ENCODE assay signal across 14 cellular contexts in genomic region chr6:44627879-44628271, GRCh38.
"Had no signal": no experiment of that assay in that cellular context is flagged by ENCODE, and none has a peak within 500 bp of the region (broad histone marks: within the 10 kb centered on the region; RNA-seq: fewer than 3 reads in every experiment).

No MANE protein-coding gene starts in this region.

- H3K4me1 ChIP-seq: gastrocnemius medialis, pancreas had no signal

- H3K27ac Mint-ChIP-seq: progenitor cell of endocrine pancreas, type B pancreatic cell had no signal

- ATAC-seq: gastrocnemius medialis had no signal

- H3K27ac ChIP-seq: gastrocnemius medialis, heart right ventricle, pancreas had no signal

- H3K27me3 ChIP-seq: pancreas had no signal

- DNase-seq: cortex of kidney; effector memory CD4-positive, alpha-beta T cell; heart right ventricle; kidney glomerular epithelial cell; naive thymus-derived CD4-positive, alpha-beta T cell; occipital lobe; stimulated activated CD4-positive, alpha-beta T cell treated with anti-CD3 and anti-CD28 coated beads, Interleukin-2, amount 100 ng/mL, for 48 hours; stimulated activated naive CD4-positive, alpha-beta T cell treated with Interleukin-2 at 50 U/mL for 16 hours had no signal

- H3K9me3 Mint-ChIP-seq: naive thymus-derived CD4-positive, alpha-beta T cell; neural crest cell; type B pancreatic cell had no signal

- H3K9me3 ChIP-seq: gastrocnemius medialis, heart right ventricle, pancreas had no signal

- H3K4me2 ChIP-seq: smooth muscle cell had no signal

- H3K36me3 Mint-ChIP-seq: naive thymus-derived CD4-positive, alpha-beta T cell; type B pancreatic cell had no signal

- H3K4me3 Mint-ChIP-seq: neural crest cell, type B pancreatic cell had no signal

- H3K36me3 ChIP-seq: gastrocnemius medialis, heart right ventricle, pancreas had no signal

- H3K4me3 ChIP-seq: gastrocnemius medialis, heart right ventricle, pancreas, smooth muscle cell had no signal
